Comparison of ENCODE assay signal across 26 cellular contexts in genomic region chr4:76283900-76284299, GRCh38. TPM values are rescaled to one million over a fixed set of nuclear protein-coding genes. Genes with fewer than 3 reads are reported as not detected.
"Had no signal": no experiment of that assay in that cellular context is flagged by ENCODE, and none has a peak within 500 bp of the region (broad histone marks: within the 10 kb centered on the region; RNA-seq: fewer than 3 reads in every experiment).

No MANE protein-coding gene starts in this region.

- H3K4me3 ChIP-seq: heart left ventricle, left lung, lower lobe of right lung, skin epidermis, testis had no signal

- DNase-seq: activated B cell treated with CpG ODN at 0.5 μM for 24 hours; activated CD4-positive, alpha-beta T cell treated with anti-CD3 and anti-CD28 coated beads, Interleukin-2, amount 50 U/mL, for 1 hour; activated CD8-positive, alpha-beta T cell treated with anti-CD3 and anti-CD28 coated beads for 36 hours; activated gamma-delta T cell treated with Interleukin-2 at 50 U/mL for 16 hours; activated naive CD4-positive, alpha-beta T cell treated with anti-CD3 and anti-CD28 coated beads, Interleukin-2, amount 50 U/mL, for 16 hours; activated T-cell treated with anti-CD3 and anti-CD28 coated beads, Interleukin-2, amount 50 U/mL, for 4 hours; amniotic stem cell; caudate nucleus; cortex of kidney; effector memory CD8-positive, alpha-beta T cell; foreskin fibroblast; heart left ventricle; hypothalamus; left lung; lower lobe of right lung; nephron progenitor cell; retina; stimulated activated CD4-positive, alpha-beta T cell treated with anti-CD3 and anti-CD28 coated beads, Interleukin-12 subunit alpha, Interleukin-12 subunit beta, amount 100 ng/mL, for 4 hours; stimulated activated CD4-positive, alpha-beta T cell treated with anti-CD3 and anti-CD28 coated beads, Interleukin-4, amount 100 ng/mL, for 1 hour; stimulated activated naive CD8-positive, alpha-beta T cell treated with anti-CD3 and anti-CD28 coated beads, Interleukin-15, Interleukin-2, amounts not matched to agents 100 U/mL and 50 U/mL, for 24 hours; testis; trophoblast cell had no signal

- H3K27ac ChIP-seq: heart left ventricle, left lung, lower lobe of right lung, neutrophil, skin epidermis, testis had no signal

- H3K36me3 ChIP-seq: heart left ventricle, left lung, lower lobe of right lung, neutrophil had no signal

- ATAC-seq: activated CD8-positive, alpha-beta T cell treated with anti-CD3 and anti-CD28 coated beads for 36 hours; activated T-cell treated with anti-CD3 and anti-CD28 coated beads, Interleukin-2, amount 50 U/mL, for 4 hours; activated T-helper 17 cell treated with anti-CD3 and anti-CD28 coated beads, Interleukin-2, amount 50 U/mL, for 72 hours; effector memory CD8-positive, alpha-beta T cell; heart left ventricle; left lung; lower lobe of right lung; sciatic nerve; stimulated activated naive CD8-positive, alpha-beta T cell treated with anti-CD3 and anti-CD28 coated beads, Interleukin-15, Interleukin-2, amounts not matched to agents 100 U/mL and 50 U/mL, for 24 hours had no signal

- H3K4me1 ChIP-seq: lower lobe of right lung, testis had no signal

- H3K9me3 ChIP-seq: neutrophil, testis had no signal

- H3K27me3 ChIP-seq: heart left ventricle, left lung, neutrophil, testis had no signal

RNA-seq across cellular contexts. Expression of gene FAM47E, which starts 32.4 kb away (rescaled TPM):
- total RNA-seq: activated B cell treated with CpG ODN at 0.5 μM for 24 hours; activated CD8-positive, alpha-beta T cell treated with anti-CD3 and anti-CD28 coated beads for 36 hours; activated T-cell treated with anti-CD3 and anti-CD28 coated beads, Interleukin-2, amount 50 U/mL, for 4 hours; activated T-helper 17 cell treated with anti-CD3 and anti-CD28 coated beads, Interleukin-2, amount 50 U/mL, for 72 hours had no signal
